ENCODE assay signal across 18 cellular contexts in the genomic region with DNA sequence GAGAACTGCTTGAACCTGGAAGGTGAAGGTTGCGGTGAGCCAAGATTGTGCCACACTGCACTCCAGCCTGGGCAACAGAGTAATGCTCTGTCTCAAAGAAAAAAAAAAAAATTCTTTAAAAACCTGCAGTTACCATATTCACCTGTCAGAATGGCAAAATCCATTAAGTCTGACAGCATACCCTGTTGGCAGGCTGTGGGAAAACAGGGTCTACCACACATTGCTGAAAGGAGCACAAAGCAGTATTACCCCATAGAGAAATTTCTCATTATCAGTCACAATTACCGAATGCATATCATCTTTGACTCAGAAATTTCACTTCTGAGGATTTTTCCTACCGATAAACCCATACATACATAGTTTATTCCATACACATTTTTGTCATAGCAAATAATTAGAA.
DNase-seq lines count a peak whose midpoint lies in the region; ATAC-seq, FAIRE-seq and TF ChIP-seq lines count a peak whose summit lies in the region.
"Had no signal": no experiment of that assay in that cellular context is flagged by ENCODE, and none has a peak within 500 bp of the region (broad histone marks: within the 10 kb centered on the region; RNA-seq: fewer than 3 reads in every experiment).

No MANE protein-coding gene starts in this region.

- no peak overlapping the region for H2BK5ac ChIP-seq in H9 (ENCODE audit: insufficient read length, low read length)

- H3K23ac ChIP-seq in H9 (ENCODE audit: insufficient read length, low read depth, low read length), result no peak overlapping the region

- CTCF ChIA-PET in activated CD4-positive, alpha-beta T cell treated with anti-CD3 and anti-CD28 coated beads, Interleukin-2, amount 10 ng/mL, durations not matched to agents 7 days and 5 days (lab: Charles Lee), result no interaction called here
- CTCF ChIA-PET in activated CD8-positive, alpha-beta T cell treated with anti-CD3 and anti-CD28 coated beads for 36 hours (lab: Charles Lee), result no interaction called here

- H3K18ac ChIP-seq in H9 (ENCODE audit: insufficient read length, low read depth, low read length), result no peak overlapping the region

- H3K56ac ChIP-seq in H9 (ENCODE audit: insufficient read length, low read depth, low read length), result no peak overlapping the region

- no peaks in the 10 kb centered on the region for H3K23me2 ChIP-seq in H9 (ENCODE audit: insufficient read length, low read depth, low read length, poor library complexity, severe bottlenecking)

- H3K36me3 ChIP-seq in keratinocyte (ENCODE audit: control insufficient read depth in 2 of 2, extremely low read depth in 1 of 2, insufficient read depth in 2 of 2, low read length in 2 of 2), result no peaks in the 10 kb centered on the region
- H3K36me3 ChIP-seq: right atrium auricular region had no signal

- peaks cover 5% of the 10 kb centered on the region for H3K4me1 Mint-ChIP-seq in activated CD4-positive, alpha-beta T cell treated with anti-CD3 and anti-CD28 coated beads, Interleukin-2, amount 10 ng/mL, durations not matched to agents 7 days and 5 days
- no peaks in the 10 kb centered on the region for H3K4me1 Mint-ChIP-seq in H9
- H3K4me1 Mint-ChIP-seq in activated CD8-positive, alpha-beta T cell treated with anti-CD3 and anti-CD28 coated beads for 36 hours (ENCODE audit: low read depth), result peaks cover 10% of the 10 kb centered on the region
- H3K4me1 Mint-ChIP-seq: memory B cell had no signal

- no peak overlapping the region for H3K27ac Mint-ChIP-seq in activated CD4-positive, alpha-beta T cell treated with anti-CD3 and anti-CD28 coated beads, Interleukin-2, amount 10 ng/mL, durations not matched to agents 7 days and 5 days
- no peak overlapping the region for H3K27ac Mint-ChIP-seq in H9
- H3K27ac Mint-ChIP-seq in activated CD8-positive, alpha-beta T cell treated with anti-CD3 and anti-CD28 coated beads for 36 hours, result no peak overlapping the region
- H3K27ac Mint-ChIP-seq: effector memory CD8-positive, alpha-beta T cell; memory B cell; type B pancreatic cell had no signal

- peak; percentile 15 for DNase-seq in activated CD4-positive, alpha-beta T cell treated with anti-CD3 and anti-CD28 coated beads, Interleukin-2, amount 10 ng/mL, durations not matched to agents 7 days and 5 days
- no peak for DNase-seq in activated CD4-positive, alpha-beta T cell treated with anti-CD3 and anti-CD28 coated beads for 4 hours
- DNase-seq in H9 (no peak), keratinocyte (ENCODE audit: low read depth, low spot score) (no peak), mucosa of gallbladder (ENCODE audit: low spot score) (no peak), A172 (ENCODE audit: low spot score) (no peak)
- DNase-seq in activated CD8-positive, alpha-beta T cell treated with anti-CD3 and anti-CD28 coated beads for 36 hours, result peak; percentile 18
- DNase-seq: caudate nucleus; effector memory CD8-positive, alpha-beta T cell; foreskin fibroblast; nephron progenitor cell had no signal

- H2BK120ac ChIP-seq in H9 (ENCODE audit: low read depth, low read length, poor library complexity, severe bottlenecking), result no peak overlapping the region

- no peak overlapping the region for H3K4me3 Mint-ChIP-seq in activated CD4-positive, alpha-beta T cell treated with anti-CD3 and anti-CD28 coated beads, Interleukin-2, amount 10 ng/mL, durations not matched to agents 7 days and 5 days
- H3K4me3 Mint-ChIP-seq in H9, result no peak overlapping the region
- H3K4me3 Mint-ChIP-seq in activated CD8-positive, alpha-beta T cell treated with anti-CD3 and anti-CD28 coated beads for 36 hours, result no peak overlapping the region
- H3K4me3 Mint-ChIP-seq: effector memory CD8-positive, alpha-beta T cell; memory B cell; nephron progenitor cell; type B pancreatic cell had no signal

- POLR2A ChIA-PET in activated CD4-positive, alpha-beta T cell treated with anti-CD3 and anti-CD28 coated beads, Interleukin-2, amount 10 ng/mL, durations not matched to agents 7 days and 5 days (lab: Charles Lee), result no interaction called here
- POLR2A ChIA-PET in activated CD8-positive, alpha-beta T cell treated with anti-CD3 and anti-CD28 coated beads for 36 hours (lab: Charles Lee), result no interaction called here

- no peaks in the 10 kb centered on the region for H3K9me1 ChIP-seq in keratinocyte (ENCODE audit: control insufficient read depth, extremely low read depth, insufficient read depth, low read length)

- H2AK5ac ChIP-seq in H9 (ENCODE audit: insufficient read length, low read length), result no peak overlapping the region

- H3K9me3 Mint-ChIP-seq in activated CD4-positive, alpha-beta T cell treated with anti-CD3 and anti-CD28 coated beads, Interleukin-2, amount 10 ng/mL, durations not matched to agents 7 days and 5 days, result peaks cover 2% of the 10 kb centered on the region
- peaks cover 0 to 5% of the 10 kb centered on the region in 2 experiments; a peak in 1 of 5 replicates for H3K9me3 Mint-ChIP-seq in H9
- H3K9me3 Mint-ChIP-seq in activated CD8-positive, alpha-beta T cell treated with anti-CD3 and anti-CD28 coated beads for 36 hours, result no peaks in the 10 kb centered on the region
- H3K9me3 Mint-ChIP-seq: effector memory CD8-positive, alpha-beta T cell had no signal

- no peak overlapping the region for H3T11ph ChIP-seq in H9 (ENCODE audit: low read length)

- no peak overlapping the region for H2BK15ac ChIP-seq in H9 (ENCODE audit: low read depth, low read length)

- no peaks in the 10 kb centered on the region for H3K79me2 ChIP-seq in H9 (ENCODE audit: insufficient read depth, low read length)
- H3K79me2 ChIP-seq in keratinocyte (ENCODE audit: control insufficient read depth, insufficient read depth, low read length), result no peaks in the 10 kb centered on the region

- H3K27me3 ChIP-seq in H9 (ENCODE audit: insufficient read depth, low read length), result no peaks in the 10 kb centered on the region
- no peaks in the 10 kb centered on the region for H3K27me3 ChIP-seq in keratinocyte (ENCODE audit: control insufficient read depth, extremely low read depth, insufficient read depth, low read length)
- H3K27me3 ChIP-seq: right atrium auricular region had no signal

- intact Hi-C loops in activated CD8-positive, alpha-beta T cell treated with anti-CD3 and anti-CD28 coated beads for 36 hours (cut with micrococcal nuclease), result no loop called here

- no peak overlapping the region for H2BK12ac ChIP-seq in H9 (ENCODE audit: insufficient read length, low read depth, low read length)

- no peak overlapping the region for H3K4me2 ChIP-seq in H9 (ENCODE audit: insufficient read depth, insufficient read length, low read length)
- H3K4me2 ChIP-seq in keratinocyte (ENCODE audit: control insufficient read depth, extremely low read depth, insufficient read depth, low read depth, low read length), result no peak overlapping the region

- H4K8ac ChIP-seq in H9 (replicated peaks; ENCODE audit: insufficient read length, low read depth, low read length), result no peak overlapping the region

- H3K36me3 Mint-ChIP-seq in activated CD4-positive, alpha-beta T cell treated with anti-CD3 and anti-CD28 coated beads, Interleukin-2, amount 10 ng/mL, durations not matched to agents 7 days and 5 days (ENCODE audit: low read depth), result no peaks in the 10 kb centered on the region
- H3K36me3 Mint-ChIP-seq in H9 (ENCODE audit: insufficient read depth in 1 of 3, low read depth in 3 of 3), result no peaks in the 10 kb centered on the region
- H3K36me3 Mint-ChIP-seq in activated CD8-positive, alpha-beta T cell treated with anti-CD3 and anti-CD28 coated beads for 36 hours (ENCODE audit: low read depth), result no peaks in the 10 kb centered on the region
- H3K36me3 Mint-ChIP-seq: memory B cell, type B pancreatic cell had no signal

- H2AFZ ChIP-seq in H9 (ENCODE audit: low read length) (no peak overlapping the region), keratinocyte (ENCODE audit: control insufficient read depth, low read length) (no peak overlapping the region)

- dilution Hi-C loops in keratinocyte (cut with MboI; ENCODE audit: extremely low pct_ligation_motif_present, low sequenced_read_pairs), result no loop called here

- peaks cover 19% of the 10 kb centered on the region for H3K27me3 Mint-ChIP-seq in activated CD4-positive, alpha-beta T cell treated with anti-CD3 and anti-CD28 coated beads, Interleukin-2, amount 10 ng/mL, durations not matched to agents 7 days and 5 days
- no peaks in the 10 kb centered on the region for H3K27me3 Mint-ChIP-seq in H9 (ENCODE audit: low read depth)
- peaks cover 10% of the 10 kb centered on the region for H3K27me3 Mint-ChIP-seq in activated CD8-positive, alpha-beta T cell treated with anti-CD3 and anti-CD28 coated beads for 36 hours
- H3K27me3 Mint-ChIP-seq: type B pancreatic cell had no signal

- no peak overlapping the region for H3K4ac ChIP-seq in H9 (ENCODE audit: low read depth, low read length)

- H3K9me3 ChIP-seq in H9 (ENCODE audit: control insufficient read depth, low read depth, low read length) (no peaks in the 10 kb centered on the region), keratinocyte (ENCODE audit: control insufficient read depth, low read depth, low read length) (no peaks in the 10 kb centered on the region)
- H3K9me3 ChIP-seq: right atrium auricular region had no signal

- H4K20me1 ChIP-seq in H9 (ENCODE audit: control insufficient read depth, insufficient read depth, insufficient read length) (no peaks in the 10 kb centered on the region), keratinocyte (ENCODE audit: control insufficient read depth, extremely low read depth, insufficient read depth, low read length) (no peaks in the 10 kb centered on the region)

- peak; percentile 51 for ATAC-seq in activated CD8-positive, alpha-beta T cell treated with anti-CD3 and anti-CD28 coated beads for 36 hours
- no peak for ATAC-seq in GM19397 (IDR thresholded peaks at IDR 0.05; ENCODE audit: unreplicated experiment)
- ATAC-seq: effector memory CD8-positive, alpha-beta T cell had no signal

- no peak overlapping the region for H3K14ac ChIP-seq in H9 (ENCODE audit: insufficient read depth, low read length)

- TF ChIP-seq CTCF in H9 (conservative IDR thresholded peaks at IDR 0.05) (peak; percentile 51), keratinocyte (optimal IDR thresholded peaks at IDR 0.05 in 1 of 3, IDR thresholded peaks at IDR 0.05 in 1 of 3, conservative IDR thresholded peaks at IDR 0.05 in 1 of 3; ENCODE audit: extremely low read depth in 1 of 3, insufficient read depth in 2 of 3, low read length in 3 of 3) (peak in 2 of 3 experiments; percentile 16 to 17)
- no peak for TF ChIP-seq CTCF in activated CD8-positive, alpha-beta T cell treated with anti-CD3 and anti-CD28 coated beads for 36 hours (IDR thresholded peaks at IDR 0.05)

- H4K91ac ChIP-seq in H9 (ENCODE audit: insufficient read length, low read depth, low read length), result no peak overlapping the region

- FAIRE-seq in keratinocyte (lab: Jason Lieb, UNC), result no peak
- FAIRE-seq: D721Med, GM18507, HTR-8/SVneo had no signal

- H3K4me1 ChIP-seq in H9 (ENCODE audit: insufficient read depth, low read length) (peaks cover 3% of the 10 kb centered on the region), keratinocyte (ENCODE audit: control insufficient read depth, extremely low read depth, insufficient read depth, low read length) (no peaks in the 10 kb centered on the region)
- H3K4me1 ChIP-seq: right atrium auricular region had no signal

- no CpG with 5 or more reads among the region's 3 CpGs for WGBS in H9 (ENCODE audit: extremely low coverage, insufficient read length, low lambda C conversion rate)

- no peaks in the 10 kb centered on the region for H3K79me1 ChIP-seq in H9 (ENCODE audit: insufficient read depth, low read depth, low read length, poor library complexity, severe bottlenecking)

- H3K27ac ChIP-seq in H9 (ENCODE audit: insufficient read length, low read depth, low read length), result no peak overlapping the region
- no peak overlapping the region for H3K27ac ChIP-seq in keratinocyte (ENCODE audit: control insufficient read depth, insufficient read depth, low read length)
- H3K27ac ChIP-seq: right atrium auricular region had no signal

- no peak overlapping the region for H3K9ac ChIP-seq in H9 (ENCODE audit: extremely low read depth, insufficient read length, low read length)
- no peak overlapping the region for H3K9ac ChIP-seq in keratinocyte (ENCODE audit: control insufficient read depth, extremely low read depth, insufficient read depth, low read length)

- no peak overlapping the region for H2BK20ac ChIP-seq in H9 (ENCODE audit: low read depth, low read length, poor library complexity, severe bottlenecking)

- H4K5ac ChIP-seq in H9 (ENCODE audit: insufficient read length, low read depth, low read length), result no peak overlapping the region

- no peak overlapping the region for H3K4me3 ChIP-seq in keratinocyte (ENCODE audit: control insufficient read depth in 2 of 3, extremely low read depth in 1 of 3, insufficient read depth in 2 of 3, low read depth in 1 of 3, low read length in 3 of 3)
- H3K4me3 ChIP-seq: right atrium auricular region had no signal

Comparison
In these comparisons a context has a peak if more than half of its experiments do, and no peak if none do; other contexts are left out.
1. DNase-seq: peak in activated CD4-positive, alpha-beta T cell treated with anti-CD3 and anti-CD28 coated beads, Interleukin-2, amount 10 ng/mL, durations not matched to agents 7 days and 5 days (single experiment) and activated CD8-positive, alpha-beta T cell treated with anti-CD3 and anti-CD28 coated beads for 36 hours (single experiment); none in activated CD4-positive, alpha-beta T cell treated with anti-CD3 and anti-CD28 coated beads for 4 hours (0 of 2), H9 (single experiment), keratinocyte (single experiment), mucosa of gallbladder (single experiment) and A172 (single experiment).